ENCODE assay signal across 8 cellular contexts in genomic region chr6:134117409-134117808, GRCh38.
DNase-seq lines count a peak whose midpoint lies in the region; ATAC-seq and TF ChIP-seq lines count a peak whose summit lies in the region.
"Had no signal": no experiment of that assay in that cellular context is flagged by ENCODE, and none has a peak within 500 bp of the region (broad histone marks: within the 10 kb centered on the region; RNA-seq: fewer than 3 reads in every experiment).

No MANE protein-coding gene starts in this region.

- no peaks in the 10 kb centered on the region for H3K9me3 ChIP-seq in parathyroid adenoma (ENCODE audit: control insufficient read depth, low read length)
- H3K9me3 ChIP-seq in lower lobe of right lung: no peaks in the 10 kb centered on the region
- H3K9me3 ChIP-seq: MG63 had no signal

- intact Hi-C loops in activated T-helper 1 cell treated with anti-CD3 and anti-CD28 coated beads, Interleukin-12 subunit alpha, Interleukin-12 subunit beta, Interleukin-2, Interleukin-4 antibody, amounts not matched to agents 30 ng/mL and 10 ng/mL and 1 ng/mL, durations not matched to agents 14 hours and 24 hours and 36 hours (cut with micrococcal nuclease): no loop called here
- intact Hi-C loops in lower lobe of right lung (cut with DNase I): no loop called here

- no peak overlapping the region for H3K27ac Mint-ChIP-seq in activated T-helper 1 cell treated with anti-CD3 and anti-CD28 coated beads, Interleukin-12 subunit alpha, Interleukin-12 subunit beta, Interleukin-2, Interleukin-4 antibody, amounts not matched to agents 30 ng/mL and 10 ng/mL and 1 ng/mL, durations not matched to agents 14 hours and 24 hours and 36 hours

- TF ChIP-seq CTCF in parathyroid adenoma (IDR thresholded peaks at IDR 0.05) (no peak), lower lobe of right lung (IDR thresholded peaks at IDR 0.05) (no peak)

- H3K36me3 Mint-ChIP-seq in activated T-helper 1 cell treated with anti-CD3 and anti-CD28 coated beads, Interleukin-12 subunit alpha, Interleukin-12 subunit beta, Interleukin-2, Interleukin-4 antibody, amounts not matched to agents 30 ng/mL and 10 ng/mL and 1 ng/mL, durations not matched to agents 14 hours and 24 hours and 36 hours (ENCODE audit: low read depth): no peaks in the 10 kb centered on the region

- H3K36me3 ChIP-seq in parathyroid adenoma (ENCODE audit: control insufficient read depth, insufficient read depth, low read length) (no peaks in the 10 kb centered on the region), lower lobe of right lung (no peaks in the 10 kb centered on the region)
- H3K36me3 ChIP-seq: MG63 had no signal

- H3K27ac ChIP-seq in parathyroid adenoma (peak overlapping the region; percentile 45), lower lobe of right lung (no peak overlapping the region)

- H3K4me3 Mint-ChIP-seq in activated T-helper 1 cell treated with anti-CD3 and anti-CD28 coated beads, Interleukin-12 subunit alpha, Interleukin-12 subunit beta, Interleukin-2, Interleukin-4 antibody, amounts not matched to agents 30 ng/mL and 10 ng/mL and 1 ng/mL, durations not matched to agents 14 hours and 24 hours and 36 hours: no peak overlapping the region

- H3K27me3 Mint-ChIP-seq in activated T-helper 1 cell treated with anti-CD3 and anti-CD28 coated beads, Interleukin-12 subunit alpha, Interleukin-12 subunit beta, Interleukin-2, Interleukin-4 antibody, amounts not matched to agents 30 ng/mL and 10 ng/mL and 1 ng/mL, durations not matched to agents 14 hours and 24 hours and 36 hours (ENCODE audit: insufficient read depth): peaks cover 6% of the 10 kb centered on the region

- peak overlapping the region; percentile 11 for H3K4me2 ChIP-seq in parathyroid adenoma (ENCODE audit: low read length)

- H3K4me3 ChIP-seq in parathyroid adenoma (ENCODE audit: low read depth, low read length): no peak overlapping the region
- no peak overlapping the region for H3K4me3 ChIP-seq in lower lobe of right lung
- H3K4me3 ChIP-seq: MG63 had no signal

- DNase-seq in H4 (ENCODE audit: low spot score) (peak; percentile 43), MV-4-11 (lab: John Stamatoyannopoulos, UW) (peak; percentile 46), astrocyte of the hippocampus (ENCODE audit: low read depth, low spot score) (peak; percentile 53), lower lobe of right lung (no peak)
- no peak for DNase-seq in activated T-helper 1 cell treated with anti-CD3 and anti-CD28 coated beads, Interleukin-12 subunit alpha, Interleukin-12 subunit beta, Interleukin-2, Interleukin-4 antibody, amounts not matched to agents 30 ng/mL and 10 ng/mL and 1 ng/mL, durations not matched to agents 14 hours and 24 hours and 36 hours (ENCODE audit: low spot score)
- DNase-seq: MG63 had no signal

- no peaks in the 10 kb centered on the region for H3K79me2 ChIP-seq in parathyroid adenoma

- no peak overlapping the region for H3K9ac ChIP-seq in parathyroid adenoma

- H3K4me1 Mint-ChIP-seq in activated T-helper 1 cell treated with anti-CD3 and anti-CD28 coated beads, Interleukin-12 subunit alpha, Interleukin-12 subunit beta, Interleukin-2, Interleukin-4 antibody, amounts not matched to agents 30 ng/mL and 10 ng/mL and 1 ng/mL, durations not matched to agents 14 hours and 24 hours and 36 hours (ENCODE audit: low read depth): peaks cover 13% of the 10 kb centered on the region

- peaks cover 11% of the 10 kb centered on the region for H3K4me1 ChIP-seq in parathyroid adenoma
- no peaks in the 10 kb centered on the region for H3K4me1 ChIP-seq in lower lobe of right lung

- H2AFZ ChIP-seq in parathyroid adenoma: peak overlapping the region; percentile 83

- ATAC-seq in GM21786 (IDR thresholded peaks at IDR 0.05; ENCODE audit: unreplicated experiment) (no peak), lower lobe of right lung (no peak)

- H3K27me3 ChIP-seq in parathyroid adenoma (ENCODE audit: control insufficient read depth, insufficient read depth, low read length) (no peaks in the 10 kb centered on the region), lower lobe of right lung (ENCODE audit: low read depth) (peaks cover 3% of the 10 kb centered on the region)
- H3K27me3 ChIP-seq: MG63 had no signal

- H3K9me3 Mint-ChIP-seq in activated T-helper 1 cell treated with anti-CD3 and anti-CD28 coated beads, Interleukin-12 subunit alpha, Interleukin-12 subunit beta, Interleukin-2, Interleukin-4 antibody, amounts not matched to agents 30 ng/mL and 10 ng/mL and 1 ng/mL, durations not matched to agents 14 hours and 24 hours and 36 hours: no peaks in the 10 kb centered on the region

Comparison
In these comparisons a context has a peak if more than half of its experiments do, and no peak if none do; other contexts are left out.
1. DNase-seq: peak in H4 (single experiment), MV-4-11 (single experiment) and astrocyte of the hippocampus (single experiment); none in activated T-helper 1 cell treated with anti-CD3 and anti-CD28 coated beads, Interleukin-12 subunit alpha, Interleukin-12 subunit beta, Interleukin-2, Interleukin-4 antibody, amounts not matched to agents 30 ng/mL and 10 ng/mL and 1 ng/mL, durations not matched to agents 14 hours and 24 hours and 36 hours (single experiment) and lower lobe of right lung (single experiment).